Comparison of ENCODE assay signal across 1 cellular context in genomic region chr17:80274317-80274716, GRCh38.
TF ChIP-seq lines count a peak whose summit lies in the region.

No MANE protein-coding gene starts in this region.

TF ChIP-seq in K562, 482 proteins besides CTCF, POLR2A, EP300 and RAD21:
- TF ChIP-seq, protein P1, sequence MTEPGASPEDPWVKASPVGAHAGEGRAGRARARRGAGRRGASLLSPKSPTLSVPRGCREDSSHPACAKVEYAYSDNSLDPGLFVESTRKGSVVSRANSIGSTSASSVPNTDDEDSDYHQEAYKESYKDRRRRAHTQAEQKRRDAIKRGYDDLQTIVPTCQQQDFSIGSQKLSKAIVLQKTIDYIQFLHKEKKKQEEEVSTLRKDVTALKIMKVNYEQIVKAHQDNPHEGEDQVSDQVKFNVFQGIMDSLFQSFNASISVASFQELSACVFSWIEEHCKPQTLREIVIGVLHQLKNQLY (CRISPR knock-in tag; conservative IDR thresholded peaks at IDR 0.05), result no peak
- no peak for TF ChIP-seq SMARCC2 (IDR thresholded peaks at IDR 0.05; ENCODE audit: low read depth)
- TF ChIP-seq JUND (IDR thresholded peaks at IDR 0.05; ENCODE audit: borderline replicate concordance, low read depth, low read length), result no peak
- TF ChIP-seq JUND (tag; IDR thresholded peaks at IDR 0.05; ENCODE audit: borderline replicate concordance, low read depth, low read length), result no peak
- no peak for TF ChIP-seq HLTF (IDR thresholded peaks at IDR 0.05)
- no peak for TF ChIP-seq ATF2 (CRISPR knock-in tag; IDR thresholded peaks at IDR 0.05)
- no peak for TF ChIP-seq ZNF766 (CRISPR knock-in tag; conservative IDR thresholded peaks at IDR 0.05)
- TF ChIP-seq EGR1 (conservative IDR thresholded peaks at IDR 0.05), result no peak
- no peak for TF ChIP-seq ZBTB8A (IDR thresholded peaks at IDR 0.05; ENCODE audit: partially characterized antibody)
- no peak for TF ChIP-seq SAP30 (IDR thresholded peaks at IDR 0.05; ENCODE audit: borderline replicate concordance, insufficient read depth, low read depth, low read length, poor library complexity, severe bottlenecking)
